2 cellular contexts compared by ENCODE assay signal in the genomic region with DNA sequence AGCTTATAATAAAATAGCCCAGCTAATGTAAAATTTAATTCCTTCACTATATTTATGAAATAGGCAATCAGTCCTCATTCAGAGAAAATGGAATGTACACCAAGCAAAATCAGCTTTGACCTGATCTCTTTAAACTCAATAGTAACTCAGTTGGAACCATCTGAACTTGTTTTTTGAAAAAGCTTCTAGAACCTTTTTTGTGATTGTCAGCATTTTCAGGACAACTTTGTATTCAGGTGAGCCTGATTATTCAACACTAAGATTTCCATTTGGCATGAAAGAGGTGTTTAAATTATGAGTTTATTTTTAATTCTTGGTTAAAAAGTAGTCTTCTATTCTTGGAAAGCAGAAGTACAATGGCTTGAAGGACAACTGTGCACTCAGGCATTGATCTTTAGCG.
TF ChIP-seq lines count a peak whose summit lies in the region.

No MANE protein-coding gene starts in this region.

TF ChIP-seq in H1, 55 proteins besides CTCF, POLR2A, EP300 and RAD21:
- TF ChIP-seq MAFK (IDR thresholded peaks at IDR 0.05; ENCODE audit: low read depth, low read length) (peak; percentile 29; the same call in 1 of the 2 replicates), CREB1 (IDR thresholded peaks at IDR 0.05) (no peak)

TF ChIP-seq in neural cell, 6 proteins besides CTCF, POLR2A, EP300 and RAD21:
- TF ChIP-seq REST (IDR thresholded peaks at IDR 0.05; ENCODE audit: borderline replicate concordance) (no peak), SMC3 (conservative IDR thresholded peaks at IDR 0.05; ENCODE audit: poor library complexity) (no peak), TAF1 (IDR thresholded peaks at IDR 0.05; ENCODE audit: low read depth) (no peak), EZH2 (IDR thresholded peaks at IDR 0.05; ENCODE audit: borderline replicate concordance, insufficient read depth, low read length, poor library complexity, severe bottlenecking) (no peak), POLR2AphosphoS5 (IDR thresholded peaks at IDR 0.05) (no peak), MXI1 (conservative IDR thresholded peaks at IDR 0.05; ENCODE audit: poor library complexity, severe bottlenecking) (no peak)
